ENCODE assay signal across 9 cellular contexts in the genomic region with DNA sequence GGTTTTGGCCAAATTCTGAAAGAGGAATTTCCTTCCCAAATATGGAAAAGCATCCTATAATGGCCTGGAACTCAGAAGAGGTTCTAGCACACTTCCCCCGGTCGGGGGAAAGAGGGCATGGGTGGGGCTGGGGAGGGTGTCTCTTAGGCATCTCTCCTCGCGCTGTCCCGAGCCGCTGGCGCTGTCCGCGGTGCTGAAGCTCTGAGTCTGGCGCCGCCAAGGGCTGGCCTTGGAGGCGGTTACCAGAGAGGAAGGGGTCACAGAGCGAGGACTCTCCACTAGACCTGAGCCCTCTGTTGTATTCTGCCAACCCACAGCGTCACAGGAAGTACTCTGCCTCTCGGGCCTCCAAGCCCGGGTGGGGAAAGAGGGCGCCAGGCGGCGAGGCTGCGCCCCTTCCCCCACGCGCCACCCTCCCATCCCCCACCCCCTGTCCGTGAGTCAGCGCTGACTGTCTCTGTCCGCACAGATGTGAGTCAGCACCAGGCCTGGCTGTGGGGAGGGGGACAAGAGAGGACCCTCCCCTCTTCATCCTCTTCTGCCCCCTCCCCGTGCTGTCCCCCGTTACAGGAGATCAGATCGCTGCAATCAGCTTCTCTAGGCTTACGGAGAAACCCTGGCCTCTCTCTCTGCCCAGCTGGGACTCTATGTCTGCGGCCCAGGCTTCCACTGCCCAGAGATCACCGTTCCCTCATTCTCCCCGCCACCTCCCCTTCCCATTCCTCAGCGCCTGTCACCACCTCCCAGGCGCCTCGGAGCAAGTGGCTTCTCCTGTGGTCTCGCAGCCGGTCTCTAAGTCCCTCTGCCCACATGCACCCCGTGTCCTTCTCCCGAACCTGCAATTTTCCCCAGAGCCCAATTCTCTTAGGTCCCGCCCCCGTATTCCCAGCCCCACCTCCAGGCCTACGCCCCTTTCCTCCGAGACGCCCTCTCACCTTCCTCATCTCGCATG. TPM values are rescaled to one million over a fixed set of nuclear protein-coding genes. Genes with fewer than 3 reads are reported as not detected.
A peak's percentile ranks its signal among the peaks of the same experiment; 100 is the strongest.
DNase-seq lines count a peak whose midpoint lies in the region; ATAC-seq and TF ChIP-seq lines count a peak whose summit lies in the region.
"Had no signal": no experiment of that assay in that cellular context is flagged by ENCODE, and none has a peak within 500 bp of the region (broad histone marks: within the 10 kb centered on the region; RNA-seq: fewer than 3 reads in every experiment).

No MANE protein-coding gene starts in this region.

- H3K27me3 ChIP-seq in MG63 = peaks cover 21% of the 10 kb centered on the region
- H3K27me3 ChIP-seq in brain microvascular endothelial cell (replicated peaks) = peaks cover 12% of the 10 kb centered on the region

- peaks cover 10% of the 10 kb centered on the region for H3K4me1 ChIP-seq in ES-I3 (ENCODE audit: insufficient read depth, low read length)

- peak overlapping the region; percentile 67 for H3K27ac ChIP-seq in VCaP
- no peak overlapping the region for H3K27ac ChIP-seq in brain microvascular endothelial cell
- H3K27ac ChIP-seq: SK-N-MC had no signal

- peak overlapping the region; percentile 62; the same call in 1 of the 2 replicates for H3K9ac ChIP-seq in ES-I3 (ENCODE audit: low read depth, low read length)

- H3K9me3 ChIP-seq in ES-I3 (ENCODE audit: control insufficient read depth, insufficient read depth, low read length) (no peaks in the 10 kb centered on the region), MG63 (no peaks in the 10 kb centered on the region)

- ATAC-seq in GM21786 (IDR thresholded peaks at IDR 0.05; ENCODE audit: unreplicated experiment) (no peak), GM19395 (IDR thresholded peaks at IDR 0.05; ENCODE audit: unreplicated experiment) (no peak)

- DNase-seq in MG63 (peak; percentile 71), brain microvascular endothelial cell (peak; percentile 36), islet precursor cell (peak; percentile 95)
- DNase-seq in stimulated activated CD4-positive, alpha-beta T cell treated with anti-CD3 and anti-CD28 coated beads, Interleukin-4, amount 100 ng/mL, for 1 hour = peak; percentile 72

- no peak overlapping the region for H3K4me3 ChIP-seq in MG63
- H3K4me3 ChIP-seq in brain microvascular endothelial cell (ENCODE audit: low read depth, low read length) = peak overlapping the region; percentile 48
- H3K4me3 ChIP-seq: SK-N-MC had no signal

- in situ Hi-C loops in brain microvascular endothelial cell (cut with HindIII; ENCODE audit: low pct_ligation_motif_present, low sequenced_read_pairs) = no loop called here

- TF ChIP-seq CTCF in VCaP (conservative IDR thresholded peaks at IDR 0.05) (peak; percentile 21; the same call in 1 of the 2 replicates), brain microvascular endothelial cell (IDR thresholded peaks at IDR 0.05; ENCODE audit: low read depth, low read length, missing control alignments) (no peak)

- H3K36me3 ChIP-seq in ES-I3 (ENCODE audit: insufficient read depth, low read length) (no peaks in the 10 kb centered on the region), MG63 (no peaks in the 10 kb centered on the region), brain microvascular endothelial cell (replicated peaks) (no peaks in the 10 kb centered on the region)

RNA-seq across cellular contexts. Expression of a gene that starts 0.8 kb away (rescaled TPM):
- total RNA-seq in MG63 (2014; rRNA removed; shearing (Covaris generic); ENCODE audit: low replicate concordance) = not detected in 2 replicates

RNA-seq across cellular contexts. Expression of a gene that starts 24.1 kb away (rescaled TPM):
- not detected in 2 replicates for total RNA-seq in MG63 (2014; rRNA removed; shearing (Covaris generic); ENCODE audit: low replicate concordance)

RNA-seq across cellular contexts. Expression of a gene that starts 29.3 kb away (rescaled TPM):
- total RNA-seq in MG63 (2014; rRNA removed; shearing (Covaris generic); ENCODE audit: low replicate concordance) = 55.0 and 56.4 TPM in 2 replicates

RNA-seq across cellular contexts. Expression of a gene that starts 54.7 kb away (rescaled TPM):
- 3.1 and 7.7 TPM in 2 replicates for total RNA-seq in MG63 (2014; rRNA removed; shearing (Covaris generic); ENCODE audit: low replicate concordance)

RNA-seq across cellular contexts. Expression of a gene that starts 55.4 kb away (rescaled TPM):
- not detected in 2 replicates for total RNA-seq in MG63 (2014; rRNA removed; shearing (Covaris generic); ENCODE audit: low replicate concordance)

Comparison
In these comparisons a context has a peak if more than half of its experiments do, and no peak if none do; other contexts are left out.
1. DNase-seq: peak in every context shown above with its lines; median percentile 95 in islet precursor cell; 72 in stimulated activated CD4-positive, alpha-beta T cell treated with anti-CD3 and anti-CD28 coated beads, Interleukin-4, amount 100 ng/mL, for 1 hour; 71 in MG63; 36 in brain microvascular endothelial cell.